11 cellular contexts compared by ENCODE assay signal in genomic region chr1:115677172-115677542, GRCh38. TPM values are rescaled to one million over a fixed set of nuclear protein-coding genes. Genes with fewer than 3 reads are reported as not detected.
DNase-seq lines count a peak whose midpoint lies in the region; TF ChIP-seq lines count a peak whose summit lies in the region.
"Had no signal": no experiment of that assay in that cellular context is flagged by ENCODE, and none has a peak within 500 bp of the region (broad histone marks: within the 10 kb centered on the region; RNA-seq: fewer than 3 reads in every experiment).

No MANE protein-coding gene starts in this region.

- H3K4me1 Mint-ChIP-seq in H9, result peaks cover 4 to 12% of the 10 kb centered on the region in 2 experiments
- H3K4me1 Mint-ChIP-seq in CD4-positive, alpha-beta memory T cell, result peaks cover 0 to 3% (median 0%) of the 10 kb centered on the region in 4 donors

- H3K23ac ChIP-seq in H9 (ENCODE audit: insufficient read length, low read depth, low read length), result no peak overlapping the region

- H3K27ac Mint-ChIP-seq in H9, result peak overlapping the region in 2 of 3 experiments; percentile 52 to 90; a peak in 2 of 7 replicates
- H3K27ac Mint-ChIP-seq in CD4-positive, alpha-beta memory T cell, result no peak overlapping the region

- no peak overlapping the region for H3K4me3 Mint-ChIP-seq in H9
- H3K4me3 Mint-ChIP-seq in CD4-positive, alpha-beta memory T cell, result no peak overlapping the region

- H3K4me3 ChIP-seq in NT2/D1 (ENCODE audit: insufficient read length, low read depth) (no peak overlapping the region), spleen (no peak overlapping the region)
- no peak overlapping the region for H3K4me3 ChIP-seq in CD4-positive, alpha-beta memory T cell (ENCODE audit: low read length in 2 of 2)
- H3K4me3 ChIP-seq: dorsolateral prefrontal cortex, uterus had no signal

- intact Hi-C loops in spleen (cut with DNase I; ENCODE audit: low total_unique reads), result no loop called here
- intact Hi-C loops in CD4-positive, alpha-beta memory T cell (cut with micrococcal nuclease), result no loop called here

- no peaks in the 10 kb centered on the region for H3K27me3 Mint-ChIP-seq in H9 (ENCODE audit: low read depth)
- H3K27me3 Mint-ChIP-seq in CD4-positive, alpha-beta memory T cell, result no peaks in the 10 kb centered on the region

- H3K9me3 ChIP-seq in H9 (ENCODE audit: control insufficient read depth, low read depth, low read length) (no peaks in the 10 kb centered on the region), NT2/D1 (ENCODE audit: insufficient read depth, low read length) (no peaks in the 10 kb centered on the region), spleen (no peaks in the 10 kb centered on the region)
- H3K9me3 ChIP-seq in CD4-positive, alpha-beta memory T cell (ENCODE audit: control insufficient read depth in 1 of 2, low read length in 2 of 2), result no peaks in the 10 kb centered on the region
- H3K9me3 ChIP-seq: uterus had no signal

- H3K9me3 Mint-ChIP-seq in H9, result no peaks in the 10 kb centered on the region
- H3K9me3 Mint-ChIP-seq in CD4-positive, alpha-beta memory T cell, result no peaks in the 10 kb centered on the region

- H2BK120ac ChIP-seq in H9 (ENCODE audit: low read depth, low read length, poor library complexity, severe bottlenecking), result no peak overlapping the region

- no peaks in the 10 kb centered on the region for H3K23me2 ChIP-seq in H9 (ENCODE audit: insufficient read length, low read depth, low read length, poor library complexity, severe bottlenecking)

- no peak overlapping the region for H3K56ac ChIP-seq in H9 (ENCODE audit: insufficient read length, low read depth, low read length)

- H3K4me1 ChIP-seq in H9 (ENCODE audit: insufficient read depth, low read length) (no peaks in the 10 kb centered on the region), NT2/D1 (ENCODE audit: insufficient read depth, insufficient read length) (peaks cover 7% of the 10 kb centered on the region), spleen (no peaks in the 10 kb centered on the region)
- no peaks in the 10 kb centered on the region for H3K4me1 ChIP-seq in CD4-positive, alpha-beta memory T cell (ENCODE audit: insufficient read depth, low read length)

- H3K4ac ChIP-seq in H9 (ENCODE audit: low read depth, low read length), result no peak overlapping the region

- H2BK15ac ChIP-seq in H9 (ENCODE audit: low read depth, low read length), result no peak overlapping the region

- H3K27ac ChIP-seq in H9 (ENCODE audit: insufficient read length, low read depth, low read length) (no peak overlapping the region), spleen (no peak overlapping the region)
- H3K27ac ChIP-seq in CD4-positive, alpha-beta memory T cell (ENCODE audit: low read depth, low read length), result no peak overlapping the region
- H3K27ac ChIP-seq: dorsolateral prefrontal cortex had no signal

- TF ChIP-seq POLR2A in spleen (IDR thresholded peaks at IDR 0.05), result no peak

- no peak overlapping the region for H2BK12ac ChIP-seq in H9 (ENCODE audit: insufficient read length, low read depth, low read length)

- peaks cover 0 to 6% (median 3%) of the 10 kb centered on the region in 3 experiments; a peak in 6 of 7 replicates for H3K36me3 Mint-ChIP-seq in H9 (ENCODE audit: insufficient read depth in 1 of 3, low read depth in 3 of 3)
- H3K36me3 Mint-ChIP-seq in CD4-positive, alpha-beta memory T cell, result no peaks in the 10 kb centered on the region

- no peak overlapping the region for H4K8ac ChIP-seq in H9 (replicated peaks; ENCODE audit: insufficient read length, low read depth, low read length)

- POLR2A ChIA-PET in CD4-positive, alpha-beta memory T cell (lab: Charles Lee; ENCODE audit: partially characterized antibody), result no interaction called here

- H3K36me3 ChIP-seq in NT2/D1 (ENCODE audit: insufficient read depth, insufficient read length, low read length) (peaks cover 60% of the 10 kb centered on the region), spleen (peaks cover 0 to 7% (median 0%) of the 10 kb centered on the region in 6 donors)
- no peaks in the 10 kb centered on the region for H3K36me3 ChIP-seq in CD4-positive, alpha-beta memory T cell (ENCODE audit: insufficient read depth, low read length)
- H3K36me3 ChIP-seq: uterus had no signal

- WGBS in H9 (ENCODE audit: extremely low coverage, insufficient read length, low lambda C conversion rate), result no CpG with 5 or more reads among the region's 3 CpGs
- WGBS in spleen, 5 donors, result 61 to 73% (median 70%) methylated on average over 3 of the region's 3 CpGs

- no peaks in the 10 kb centered on the region for H4K20me1 ChIP-seq in H9 (ENCODE audit: control insufficient read depth, insufficient read depth, insufficient read length)

- no peaks in the 10 kb centered on the region for H3K79me1 ChIP-seq in H9 (ENCODE audit: insufficient read depth, low read depth, low read length, poor library complexity, severe bottlenecking)

- H2BK20ac ChIP-seq in H9 (ENCODE audit: low read depth, low read length, poor library complexity, severe bottlenecking), result no peak overlapping the region

- no peak overlapping the region for H2AK5ac ChIP-seq in H9 (ENCODE audit: insufficient read length, low read length)

- H2AFZ ChIP-seq in H9 (ENCODE audit: low read length), result no peak overlapping the region

- H4K5ac ChIP-seq in H9 (ENCODE audit: insufficient read length, low read depth, low read length), result no peak overlapping the region

- H3K9ac ChIP-seq in H9 (ENCODE audit: extremely low read depth, insufficient read length, low read length) (no peak overlapping the region), NT2/D1 (ENCODE audit: insufficient read length, low read depth) (no peak overlapping the region)

- H2BK5ac ChIP-seq in H9 (ENCODE audit: insufficient read length, low read length), result no peak overlapping the region

- H3K27me3 ChIP-seq in H9 (ENCODE audit: insufficient read depth, low read length) (no peaks in the 10 kb centered on the region), NT2/D1 (ENCODE audit: insufficient read depth, insufficient read length) (no peaks in the 10 kb centered on the region), spleen (replicated peaks in 1 of 7) (no peaks in the 10 kb centered on the region)
- no peaks in the 10 kb centered on the region for H3K27me3 ChIP-seq in CD4-positive, alpha-beta memory T cell (ENCODE audit: insufficient read depth, low read length)
- H3K27me3 ChIP-seq: dorsolateral prefrontal cortex, uterus had no signal

- no peak overlapping the region; the same call in 1 of the 2 replicates for H3K14ac ChIP-seq in H9 (ENCODE audit: insufficient read depth, low read length)

- H3K18ac ChIP-seq in H9 (ENCODE audit: insufficient read length, low read depth, low read length), result peak overlapping the region; percentile 0

- no peak overlapping the region for H3T11ph ChIP-seq in H9 (ENCODE audit: low read length)

- H4K91ac ChIP-seq in H9 (ENCODE audit: insufficient read length, low read depth, low read length), result no peak overlapping the region

- TF ChIP-seq CTCF in H9 (conservative IDR thresholded peaks at IDR 0.05) (no peak), spleen (IDR thresholded peaks at IDR 0.05 in 8 of 11, conservative IDR thresholded peaks at IDR 0.05 in 3 of 11) (no peak)

- no peak overlapping the region for H3K4me2 ChIP-seq in H9 (ENCODE audit: insufficient read depth, insufficient read length, low read length)

- CTCF ChIA-PET in CD4-positive, alpha-beta memory T cell (lab: Charles Lee; ENCODE audit: partially characterized antibody), result no interaction called here

- DNase-seq in EL (peak; percentile 7), H9 (no peak), NT2/D1 (ENCODE audit: low read depth, low spot score) (peak; percentile 64), left kidney (ENCODE audit: low read depth, low spot score) (peak; percentile 92), NOMO-1 treated with DMSO at 0.1 percent for 48 hours (lab: John Stamatoyannopoulos, UW; ENCODE audit: unreplicated experiment) (no peak), spleen (no peak)
- DNase-seq in activated naive CD4-positive, alpha-beta T cell treated with Interleukin-2 at 50 U/mL for 16 hours, result no peak
- DNase-seq in CD4-positive, alpha-beta memory T cell, result no peak
- DNase-seq: dorsolateral prefrontal cortex, Karpas-422, uterus had no signal

- no peaks in the 10 kb centered on the region for H3K79me2 ChIP-seq in H9 (ENCODE audit: insufficient read depth, low read length)

RNA-seq across cellular contexts. Expression of gene VANGL1, which starts 35.4 kb away (rescaled TPM):
- total RNA-seq in H9 (2021) (13.5 and 13.6 TPM in 2 replicates), spleen (1 to 10 TPM; 2.9 to 7.0 (median 4.5) TPM)
- under 1 TPM; 0.24 to 0.64 (median 0.61) TPM for polyA plus RNA-seq in spleen
- total RNA-seq in CD4-positive, alpha-beta memory T cell, result 1 to 10 TPM; 1.5 to 1.9 TPM
- polyA plus RNA-seq in CD4-positive, alpha-beta memory T cell, result 1 to 10 TPM; 1.6 to 2.3 TPM

Comparison
In these comparisons a context has a peak if more than half of its experiments do, and no peak if none do; other contexts are left out.
1. DNase-seq: peak in EL (single experiment), NT2/D1 (single experiment) and left kidney (single experiment); none in H9 (single experiment), activated naive CD4-positive, alpha-beta T cell treated with Interleukin-2 at 50 U/mL for 16 hours (single experiment), NOMO-1 treated with DMSO at 0.1 percent for 48 hours (single experiment), spleen (single experiment) and CD4-positive, alpha-beta memory T cell (0 of 5).
2. H3K27ac Mint-ChIP-seq: peak in H9 (2 of 3); none in CD4-positive, alpha-beta memory T cell (0 of 7).